8 cellular contexts compared by ENCODE assay signal in the genomic region with DNA sequence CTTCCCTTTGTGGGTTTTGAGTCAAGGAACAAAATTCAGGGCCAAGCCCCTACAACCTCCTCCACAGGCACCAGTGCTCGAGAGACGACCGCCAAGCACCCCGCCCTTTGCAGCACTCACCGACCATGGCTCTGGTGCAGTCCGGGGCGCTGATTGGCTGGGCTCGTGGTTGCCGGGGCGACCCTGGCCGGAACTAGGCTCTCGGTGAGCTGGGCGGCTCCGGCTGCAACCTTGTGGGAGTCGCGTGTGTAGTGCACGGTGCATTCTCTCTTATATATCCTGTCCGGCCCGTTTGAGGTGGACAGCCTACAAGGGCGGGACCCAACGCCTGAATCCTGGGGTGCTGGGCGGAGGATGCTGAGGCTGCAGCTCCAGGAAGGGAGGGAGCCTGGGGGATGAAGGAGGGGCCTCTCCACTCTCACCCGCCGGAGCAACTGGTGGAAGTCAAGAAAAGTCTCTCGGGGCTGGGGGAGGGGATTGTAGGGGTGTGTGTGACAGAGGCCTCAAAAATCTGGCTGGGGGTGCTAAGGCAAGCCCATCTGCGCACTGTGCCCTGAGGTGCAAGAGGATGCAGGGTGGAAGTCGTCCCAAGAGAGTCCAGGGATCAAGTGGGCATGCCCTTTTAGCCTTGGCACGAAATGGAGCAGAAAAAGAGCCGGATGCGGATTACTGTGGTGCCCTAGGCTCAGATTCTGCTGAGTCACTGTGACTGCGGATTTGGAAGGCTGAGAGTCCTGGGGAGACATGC. TPM values are rescaled to one million over a fixed set of nuclear protein-coding genes. Genes with fewer than 3 reads are reported as not detected.
A peak's percentile ranks its signal among the peaks of the same experiment; 100 is the strongest.
DNase-seq lines count a peak whose midpoint lies in the region; ATAC-seq, FAIRE-seq and TF ChIP-seq lines count a peak whose summit lies in the region.

TSS of gene NQO1 (minus strand) at position 248 of the 748 bp plus-strand sequence. CDS start at position 127, 121 bp downstream.

- H3F3A ChIP-seq in GM23338 (replicated peaks; ENCODE audit: low read depth): peaks cover 28% of the 10 kb centered on the region; the same call in 1 of the 2 replicates

- no peaks in the 10 kb centered on the region; the same call in 2 of the 3 replicates for H3K36me3 Mint-ChIP-seq in GM23338 (ENCODE audit: low read depth)

- peaks cover 38% of the 10 kb centered on the region for H3K79me2 ChIP-seq in GM23338 (replicated peaks; ENCODE audit: insufficient read depth)

- no peaks in the 10 kb centered on the region for H3K27me3 ChIP-seq in GM23338 (ENCODE audit: insufficient read depth)
- H3K27me3 ChIP-seq in SJSA1 (replicated peaks): no peaks in the 10 kb centered on the region
- H3K27me3 ChIP-seq in neutrophil: peaks cover 52% of the 10 kb centered on the region

- peaks cover 20% of the 10 kb centered on the region for H3K27me3 Mint-ChIP-seq in GM23338 (ENCODE audit: insufficient read depth, low read depth, poor library complexity)

- H3K36me3 ChIP-seq in GM23338 (ENCODE audit: insufficient read depth) (no peaks in the 10 kb centered on the region; the same call in 1 of the 2 replicates), SJSA1 (peaks cover 7% of the 10 kb centered on the region; the same call in 1 of the 2 replicates), neutrophil (no peaks in the 10 kb centered on the region)

- H3K4me3 ChIP-seq in GM23338 (peak within 1 kb of the TSS; percentile 62), SJSA1 (peak within 1 kb of the TSS; percentile 35), neutrophil (ENCODE audit: low read depth in 1 of 2, low read length in 1 of 2) (peak within 1 kb of the TSS; percentile 53 to 61)

- no peak for FAIRE-seq in frontal cortex (lab: Jason Lieb, UNC)

- DNase-seq in EL (peak; percentile 99), GM23338 (ENCODE audit: low spot score) (peak; percentile 98), LoVo (ENCODE audit: low spot score) (peak; percentile 93), SJSA1 (ENCODE audit: low read depth in 1 of 2, low spot score in 2 of 2) (peak; percentile 91 to 97), frontal cortex (ENCODE audit: low spot score in 2 of 2) (peak; percentile 59 to 79), substantia nigra (lab: John Stamatoyannopoulos, UW) (peak; percentile 58 to 94 (median 84))
- DNase-seq in activated naive CD4-positive, alpha-beta T cell treated with Interleukin-2 at 50 U/mL for 16 hours: peak; percentile 89

- H2AFZ ChIP-seq in GM23338: peak within 1 kb of the TSS; percentile 77; the same call in 1 of the 2 replicates

- no peaks in the 10 kb centered on the region for H3K9me2 ChIP-seq in GM23338 (ENCODE audit: insufficient read depth)

- H3K27ac Mint-ChIP-seq in GM23338: peak within 1 kb of the TSS; percentile 100

- peaks cover 34% of the 10 kb centered on the region for H3K4me1 Mint-ChIP-seq in GM23338

- H3K9me3 Mint-ChIP-seq in GM23338: no peaks in the 10 kb centered on the region

- H3K9me3 ChIP-seq in SJSA1 (replicated peaks) (no peaks in the 10 kb centered on the region), neutrophil (no peaks in the 10 kb centered on the region)

- peak within 1 kb of the TSS; percentile 96 for H3K4me2 ChIP-seq in GM23338

- H3K4me1 ChIP-seq in GM23338 (ENCODE audit: insufficient read depth): peaks cover 32% of the 10 kb centered on the region
- H3K4me1 ChIP-seq in SJSA1 (replicated peaks): peaks cover 31% of the 10 kb centered on the region
- H3K4me1 ChIP-seq in neutrophil (ENCODE audit: control insufficient read depth in 1 of 2, insufficient read depth in 1 of 2, low read depth in 1 of 2, low read length in 1 of 2): peaks cover 22 to 23% of the 10 kb centered on the region in 2 experiments

- H3K27ac ChIP-seq in GM23338 (ENCODE audit: low read depth): peak within 1 kb of the TSS; percentile 99
- peak within 1 kb of the TSS; percentile 97 for H3K27ac ChIP-seq in SJSA1
- peak within 1 kb of the TSS; percentile 50 for H3K27ac ChIP-seq in neutrophil
- H3K27ac ChIP-seq in substantia nigra (ENCODE audit: low read depth, low read length, poor library complexity, severe bottlenecking): peak within 1 kb of the TSS; percentile 89

- no peaks in the 10 kb centered on the region for H4K20me1 ChIP-seq in GM23338 (replicated peaks; ENCODE audit: insufficient read depth)

- no peak for TF ChIP-seq CTCF in GM23338 (conservative IDR thresholded peaks at IDR 0.05; ENCODE audit: low read depth in 2 of 2)
- no peak for TF ChIP-seq CTCF in neutrophil (IDR thresholded peaks at IDR 0.05)

- peak; percentile 95 for ATAC-seq in GM23338

- H3K4me3 Mint-ChIP-seq in GM23338: peak within 1 kb of the TSS; percentile 83

TF ChIP-seq in GM23338, 12 proteins besides CTCF, POLR2A, EP300 and RAD21:
- TF ChIP-seq JUNB (IDR thresholded peaks at IDR 0.05; ENCODE audit: unreplicated experiment) (no peak), ZNF331 (CRISPR knock-in tag; IDR thresholded peaks at IDR 0.05; ENCODE audit: low read depth) (no peak), EZH2phosphoT487 (IDR thresholded peaks at IDR 0.05; ENCODE audit: unreplicated experiment) (no peak), ZNF114 (CRISPR knock-in tag; IDR thresholded peaks at IDR 0.05) (no peak), POLR2AphosphoS5 (IDR thresholded peaks at IDR 0.05; ENCODE audit: low read depth) (peak; percentile 80)

RNA-seq across cellular contexts. Expression of gene NQO1, which starts in this region (rescaled TPM):
- total RNA-seq in GM23338 (2014; rRNA removed; shearing (Covaris generic)): 75.9 and 80.9 TPM in 2 replicates
- polyA plus RNA-seq in GM23338 (2016; fragmentation: Nextera tagmentation; extraction: Ambion mirVana): 83.4 and 86.3 TPM in 2 replicates
- 193 and 290 TPM in 2 replicates for total RNA-seq in SJSA1 (2014; rRNA removed; shearing (Covaris generic))
- 4.1 TPM for total RNA-seq in frontal cortex

Comparison
In these comparisons a context has a peak if more than half of its experiments do, and no peak if none do; other contexts are left out.
1. Peak in every context shown above with its lines: DNase-seq, ATAC-seq, H3K4me3 ChIP-seq and H3K27ac ChIP-seq.
2. RNA of gene NQO1 (total RNA-seq): 193 to 290 TPM in SJSA1 and 75.9 to 80.9 TPM in GM23338; 4.1 TPM in frontal cortex (single experiment); every median in the first group is over 10 times any median in the second.